In the genomic region with DNA sequence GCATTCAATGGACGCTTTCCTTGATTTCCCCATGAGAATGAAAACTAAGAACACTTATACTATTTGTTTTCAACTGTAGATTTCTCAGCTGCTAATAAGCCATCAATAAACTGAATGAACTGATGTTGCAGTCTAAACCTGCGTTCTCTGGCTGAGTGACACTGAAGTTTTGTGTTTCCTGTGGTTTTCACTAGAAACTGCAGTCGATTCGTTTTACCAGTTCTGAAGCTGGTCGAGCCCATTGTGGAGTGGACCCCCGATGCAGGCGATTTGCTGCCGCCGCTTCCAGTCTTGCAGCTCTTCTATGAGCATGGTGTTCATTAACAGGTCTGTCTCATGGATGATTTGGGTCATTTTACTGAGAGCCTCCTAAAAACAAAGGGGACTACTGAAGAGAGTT, we compare ENCODE assay signal across 15 cellular contexts.
DNase-seq lines count a peak whose midpoint lies in the region; ATAC-seq lines count a peak whose summit lies in the region.
"Had no signal": no experiment of that assay in that cellular context is flagged by ENCODE, and none has a peak within 500 bp of the region (broad histone marks: within the 10 kb centered on the region; RNA-seq: fewer than 3 reads in every experiment).

No MANE protein-coding gene starts in this region.

- no peak for ATAC-seq in central memory CD8-positive, alpha-beta T cell (replicated peaks; ENCODE audit: extremely low read depth, poor library complexity, severe bottlenecking)
- ATAC-seq in stimulated activated naive CD8-positive, alpha-beta T cell treated with anti-CD3 and anti-CD28 coated beads, Interleukin-15, amount 100 ng/mL, for 72 hours: peak; percentile 76

- peak; percentile 35 for DNase-seq in activated T-cell treated with anti-CD3 and anti-CD28 coated beads, Interleukin-2, amount 50 U/mL, for 1 hour
- DNase-seq in activated T-cell treated with anti-CD3 and anti-CD28 coated beads for 4 hours (no peak), AG20443 (ENCODE audit: low spot score) (no peak), NCI-H1417 (lab: John Stamatoyannopoulos, UW) (no peak), Kasumi-1 (lab: John Stamatoyannopoulos, UW) (no peak)
- DNase-seq in activated CD8-positive, alpha-beta memory T cell treated with anti-CD3 and anti-CD28 coated beads, Interleukin-2, amount 50 U/mL, for 4 hours: peak; percentile 27
- DNase-seq in central memory CD8-positive, alpha-beta T cell (ENCODE audit: low spot score in 2 of 2): no peak
- peak; percentile 38 to 61 for DNase-seq in stimulated activated naive CD8-positive, alpha-beta T cell treated with anti-CD3 and anti-CD28 coated beads, Interleukin-15, amount 100 ng/mL, for 72 hours
- DNase-seq: amniotic stem cell, esophagus squamous epithelium, NCI-H2029 treated with DMSO at 0.1 percent for 48 hours, NCI-H82, SIG-M5 had no signal

- H3K4me3 Mint-ChIP-seq in central memory CD8-positive, alpha-beta T cell: peak overlapping the region; percentile 77
- peak overlapping the region; percentile 96 for H3K4me3 Mint-ChIP-seq in stimulated activated naive CD8-positive, alpha-beta T cell treated with anti-CD3 and anti-CD28 coated beads, Interleukin-15, amount 100 ng/mL, for 72 hours
- H3K4me3 Mint-ChIP-seq: type B pancreatic cell had no signal

- peak overlapping the region; percentile 85 for H3K27ac Mint-ChIP-seq in central memory CD8-positive, alpha-beta T cell (ENCODE audit: low read depth)
- H3K27ac Mint-ChIP-seq in stimulated activated naive CD8-positive, alpha-beta T cell treated with anti-CD3 and anti-CD28 coated beads, Interleukin-15, amount 100 ng/mL, for 72 hours: peak overlapping the region; percentile 96 to 97
- H3K27ac Mint-ChIP-seq: IgD-negative memory B cell, type B pancreatic cell had no signal

- no peaks in the 10 kb centered on the region for H3K27me3 Mint-ChIP-seq in central memory CD8-positive, alpha-beta T cell
- H3K27me3 Mint-ChIP-seq in stimulated activated naive CD8-positive, alpha-beta T cell treated with anti-CD3 and anti-CD28 coated beads, Interleukin-15, amount 100 ng/mL, for 72 hours: no peaks in the 10 kb centered on the region
- H3K27me3 Mint-ChIP-seq: IgD-negative memory B cell had no signal

- no peaks in the 10 kb centered on the region for H3K9me3 Mint-ChIP-seq in central memory CD8-positive, alpha-beta T cell
- peaks cover 0 to 2% of the 10 kb centered on the region in 2 donors for H3K9me3 Mint-ChIP-seq in stimulated activated naive CD8-positive, alpha-beta T cell treated with anti-CD3 and anti-CD28 coated beads, Interleukin-15, amount 100 ng/mL, for 72 hours
- H3K9me3 Mint-ChIP-seq: IgD-negative memory B cell, type B pancreatic cell had no signal

- H3K36me3 Mint-ChIP-seq in central memory CD8-positive, alpha-beta T cell (ENCODE audit: insufficient read depth): peaks cover 45% of the 10 kb centered on the region
- H3K36me3 Mint-ChIP-seq: IgD-negative memory B cell, type B pancreatic cell had no signal

- peaks cover 67% of the 10 kb centered on the region for H3K4me1 Mint-ChIP-seq in central memory CD8-positive, alpha-beta T cell
- H3K4me1 Mint-ChIP-seq in stimulated activated naive CD8-positive, alpha-beta T cell treated with anti-CD3 and anti-CD28 coated beads, Interleukin-15, amount 100 ng/mL, for 72 hours: peaks cover 76% of the 10 kb centered on the region

Comparison
In these comparisons a context has a peak if more than half of its experiments do, and no peak if none do; other contexts are left out.
1. DNase-seq: peak in activated T-cell treated with anti-CD3 and anti-CD28 coated beads, Interleukin-2, amount 50 U/mL, for 1 hour (single experiment), activated CD8-positive, alpha-beta memory T cell treated with anti-CD3 and anti-CD28 coated beads, Interleukin-2, amount 50 U/mL, for 4 hours (single experiment) and stimulated activated naive CD8-positive, alpha-beta T cell treated with anti-CD3 and anti-CD28 coated beads, Interleukin-15, amount 100 ng/mL, for 72 hours (2 of 2); none in activated T-cell treated with anti-CD3 and anti-CD28 coated beads for 4 hours (single experiment), central memory CD8-positive, alpha-beta T cell (0 of 2), AG20443 (single experiment), NCI-H1417 (0 of 3) and Kasumi-1 (0 of 2).